In the genomic region with DNA sequence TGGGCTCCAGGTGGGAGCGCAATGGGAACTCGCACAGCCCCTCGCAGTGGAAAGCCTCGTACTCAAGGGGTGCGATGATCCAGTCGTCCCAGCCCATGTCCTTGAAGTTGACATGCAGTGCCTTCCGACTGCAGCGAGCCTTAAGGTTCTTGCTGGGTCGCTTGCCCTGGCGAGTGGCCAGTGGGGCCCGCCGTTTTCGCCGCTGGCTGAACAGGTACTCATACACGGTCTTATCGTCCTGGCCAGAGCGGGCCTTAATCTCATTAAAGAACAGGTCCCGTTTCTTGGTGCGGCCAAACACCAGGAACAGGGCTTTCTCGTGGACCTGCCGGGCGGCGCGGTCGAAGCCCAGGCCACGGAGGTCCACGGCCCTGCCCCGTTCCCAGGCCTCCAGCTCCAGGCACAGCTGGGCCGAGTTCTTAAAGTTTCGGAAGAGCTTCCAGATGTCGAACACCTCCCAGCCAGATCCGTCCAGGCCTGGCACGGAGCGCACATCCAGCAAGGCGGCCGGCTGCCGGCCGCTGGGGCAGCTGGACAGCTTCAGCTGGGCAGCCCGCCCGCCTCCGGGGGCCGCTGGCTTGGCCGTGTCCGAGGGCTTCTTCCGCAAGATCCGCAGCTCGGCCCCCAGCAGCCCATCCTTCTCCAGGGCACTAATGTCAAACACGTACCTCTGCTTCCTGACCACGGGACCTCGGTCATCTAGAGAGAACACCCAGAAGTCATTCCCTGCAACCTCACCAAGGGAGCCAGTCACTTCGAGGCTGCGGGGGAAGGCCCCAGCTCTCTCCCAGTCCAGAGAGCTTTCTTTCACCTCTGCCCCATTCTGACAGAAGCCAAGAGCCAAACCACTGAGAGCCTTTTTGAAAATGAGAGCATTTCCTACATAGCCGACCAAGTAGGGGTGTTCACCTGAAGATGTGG, we compare ENCODE assay signal across 1 cellular context.
TF ChIP-seq lines count a peak whose summit lies in the region.

No MANE protein-coding gene starts in this region.

TF ChIP-seq in HepG2, 621 proteins besides CTCF, POLR2A, EP300 and RAD21 (continued from another document):
- TF ChIP-seq, protein P1, sequence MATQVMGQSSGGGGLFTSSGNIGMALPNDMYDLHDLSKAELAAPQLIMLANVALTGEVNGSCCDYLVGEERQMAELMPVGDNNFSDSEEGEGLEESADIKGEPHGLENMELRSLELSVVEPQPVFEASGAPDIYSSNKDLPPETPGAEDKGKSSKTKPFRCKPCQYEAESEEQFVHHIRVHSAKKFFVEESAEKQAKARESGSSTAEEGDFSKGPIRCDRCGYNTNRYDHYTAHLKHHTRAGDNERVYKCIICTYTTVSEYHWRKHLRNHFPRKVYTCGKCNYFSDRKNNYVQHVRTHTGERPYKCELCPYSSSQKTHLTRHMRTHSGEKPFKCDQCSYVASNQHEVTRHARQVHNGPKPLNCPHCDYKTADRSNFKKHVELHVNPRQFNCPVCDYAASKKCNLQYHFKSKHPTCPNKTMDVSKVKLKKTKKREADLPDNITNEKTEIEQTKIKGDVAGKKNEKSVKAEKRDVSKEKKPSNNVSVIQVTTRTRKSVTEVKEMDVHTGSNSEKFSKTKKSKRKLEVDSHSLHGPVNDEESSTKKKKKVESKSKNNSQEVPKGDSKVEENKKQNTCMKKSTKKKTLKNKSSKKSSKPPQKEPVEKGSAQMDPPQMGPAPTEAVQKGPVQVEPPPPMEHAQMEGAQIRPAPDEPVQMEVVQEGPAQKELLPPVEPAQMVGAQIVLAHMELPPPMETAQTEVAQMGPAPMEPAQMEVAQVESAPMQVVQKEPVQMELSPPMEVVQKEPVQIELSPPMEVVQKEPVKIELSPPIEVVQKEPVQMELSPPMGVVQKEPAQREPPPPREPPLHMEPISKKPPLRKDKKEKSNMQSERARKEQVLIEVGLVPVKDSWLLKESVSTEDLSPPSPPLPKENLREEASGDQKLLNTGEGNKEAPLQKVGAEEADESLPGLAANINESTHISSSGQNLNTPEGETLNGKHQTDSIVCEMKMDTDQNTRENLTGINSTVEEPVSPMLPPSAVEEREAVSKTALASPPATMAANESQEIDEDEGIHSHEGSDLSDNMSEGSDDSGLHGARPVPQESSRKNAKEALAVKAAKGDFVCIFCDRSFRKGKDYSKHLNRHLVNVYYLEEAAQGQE (IDR thresholded peaks at IDR 0.05; ENCODE audit: borderline replicate concordance in 1 of 2, low read depth in 1 of 2, low read length in 2 of 2) = no peak
- TF ChIP-seq ZNF234 (CRISPR knock-in tag; conservative IDR thresholded peaks at IDR 0.05) (no peak), RFX1 (IDR thresholded peaks at IDR 0.05) (no peak), RXRA (CRISPR knock-in tag; IDR thresholded peaks at IDR 0.05) (no peak; the same call in 1 of the 2 replicates), ISX (CRISPR knock-in tag; conservative IDR thresholded peaks at IDR 0.05) (no peak), ZNF83 (CRISPR knock-in tag; IDR thresholded peaks at IDR 0.05; ENCODE audit: borderline replicate concordance) (0 out of 2 replicates have a peak, but pooled peaks have one; percentile 56), ZNF768 (CRISPR knock-in tag; IDR thresholded peaks at IDR 0.05) (0 out of 2 replicates have a peak, but pooled peaks have one; percentile 14), ZNF552 (CRISPR knock-in tag; IDR thresholded peaks at IDR 0.05; ENCODE audit: borderline replicate concordance) (no peak), ZNF672 (CRISPR knock-in tag; IDR thresholded peaks at IDR 0.05) (no peak), GABPB1 (CRISPR knock-in tag; IDR thresholded peaks at IDR 0.05) (peak; percentile 28; the same call in 1 of the 2 replicates), PHF5A (CRISPR knock-in tag; IDR thresholded peaks at IDR 0.05; ENCODE audit: low read depth, unreplicated experiment) (no peak), MAFG (CRISPR knock-in tag; IDR thresholded peaks at IDR 0.05) (no peak)
- TF ChIP-seq, protein P2, sequence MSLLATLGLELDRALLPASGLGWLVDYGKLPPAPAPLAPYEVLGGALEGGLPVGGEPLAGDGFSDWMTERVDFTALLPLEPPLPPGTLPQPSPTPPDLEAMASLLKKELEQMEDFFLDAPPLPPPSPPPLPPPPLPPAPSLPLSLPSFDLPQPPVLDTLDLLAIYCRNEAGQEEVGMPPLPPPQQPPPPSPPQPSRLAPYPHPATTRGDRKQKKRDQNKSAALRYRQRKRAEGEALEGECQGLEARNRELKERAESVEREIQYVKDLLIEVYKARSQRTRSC (CRISPR knock-in tag; IDR thresholded peaks at IDR 0.05; ENCODE audit: low read depth) = no peak
- TF ChIP-seq, protein P3, sequence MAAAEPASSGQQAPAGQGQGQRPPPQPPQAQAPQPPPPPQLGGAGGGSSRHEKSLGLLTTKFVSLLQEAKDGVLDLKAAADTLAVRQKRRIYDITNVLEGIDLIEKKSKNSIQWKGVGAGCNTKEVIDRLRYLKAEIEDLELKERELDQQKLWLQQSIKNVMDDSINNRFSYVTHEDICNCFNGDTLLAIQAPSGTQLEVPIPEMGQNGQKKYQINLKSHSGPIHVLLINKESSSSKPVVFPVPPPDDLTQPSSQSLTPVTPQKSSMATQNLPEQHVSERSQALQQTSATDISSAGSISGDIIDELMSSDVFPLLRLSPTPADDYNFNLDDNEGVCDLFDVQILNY (CRISPR knock-in tag; conservative IDR thresholded peaks at IDR 0.05) = no peak
- TF ChIP-seq, protein P4, sequence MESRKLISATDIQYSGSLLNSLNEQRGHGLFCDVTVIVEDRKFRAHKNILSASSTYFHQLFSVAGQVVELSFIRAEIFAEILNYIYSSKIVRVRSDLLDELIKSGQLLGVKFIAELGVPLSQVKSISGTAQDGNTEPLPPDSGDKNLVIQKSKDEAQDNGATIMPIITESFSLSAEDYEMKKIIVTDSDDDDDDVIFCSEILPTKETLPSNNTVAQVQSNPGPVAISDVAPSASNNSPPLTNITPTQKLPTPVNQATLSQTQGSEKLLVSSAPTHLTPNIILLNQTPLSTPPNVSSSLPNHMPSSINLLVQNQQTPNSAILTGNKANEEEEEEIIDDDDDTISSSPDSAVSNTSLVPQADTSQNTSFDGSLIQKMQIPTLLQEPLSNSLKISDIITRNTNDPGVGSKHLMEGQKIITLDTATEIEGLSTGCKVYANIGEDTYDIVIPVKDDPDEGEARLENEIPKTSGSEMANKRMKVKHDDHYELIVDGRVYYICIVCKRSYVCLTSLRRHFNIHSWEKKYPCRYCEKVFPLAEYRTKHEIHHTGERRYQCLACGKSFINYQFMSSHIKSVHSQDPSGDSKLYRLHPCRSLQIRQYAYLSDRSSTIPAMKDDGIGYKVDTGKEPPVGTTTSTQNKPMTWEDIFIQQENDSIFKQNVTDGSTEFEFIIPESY (CRISPR knock-in tag; IDR thresholded peaks at IDR 0.05) = no peak
- TF ChIP-seq, protein P5, sequence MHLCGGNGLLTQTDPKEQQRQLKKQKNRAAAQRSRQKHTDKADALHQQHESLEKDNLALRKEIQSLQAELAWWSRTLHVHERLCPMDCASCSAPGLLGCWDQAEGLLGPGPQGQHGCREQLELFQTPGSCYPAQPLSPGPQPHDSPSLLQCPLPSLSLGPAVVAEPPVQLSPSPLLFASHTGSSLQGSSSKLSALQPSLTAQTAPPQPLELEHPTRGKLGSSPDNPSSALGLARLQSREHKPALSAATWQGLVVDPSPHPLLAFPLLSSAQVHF (CRISPR knock-in tag; IDR thresholded peaks at IDR 0.05) = no peak
- TF ChIP-seq, protein P6, sequence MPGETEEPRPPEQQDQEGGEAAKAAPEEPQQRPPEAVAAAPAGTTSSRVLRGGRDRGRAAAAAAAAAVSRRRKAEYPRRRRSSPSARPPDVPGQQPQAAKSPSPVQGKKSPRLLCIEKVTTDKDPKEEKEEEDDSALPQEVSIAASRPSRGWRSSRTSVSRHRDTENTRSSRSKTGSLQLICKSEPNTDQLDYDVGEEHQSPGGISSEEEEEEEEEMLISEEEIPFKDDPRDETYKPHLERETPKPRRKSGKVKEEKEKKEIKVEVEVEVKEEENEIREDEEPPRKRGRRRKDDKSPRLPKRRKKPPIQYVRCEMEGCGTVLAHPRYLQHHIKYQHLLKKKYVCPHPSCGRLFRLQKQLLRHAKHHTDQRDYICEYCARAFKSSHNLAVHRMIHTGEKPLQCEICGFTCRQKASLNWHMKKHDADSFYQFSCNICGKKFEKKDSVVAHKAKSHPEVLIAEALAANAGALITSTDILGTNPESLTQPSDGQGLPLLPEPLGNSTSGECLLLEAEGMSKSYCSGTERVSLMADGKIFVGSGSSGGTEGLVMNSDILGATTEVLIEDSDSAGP (CRISPR knock-in tag; IDR thresholded peaks at IDR 0.05; ENCODE audit: borderline replicate concordance) = 0 out of 2 replicates have a peak, but pooled peaks have one; percentile 19
- TF ChIP-seq, protein P7, sequence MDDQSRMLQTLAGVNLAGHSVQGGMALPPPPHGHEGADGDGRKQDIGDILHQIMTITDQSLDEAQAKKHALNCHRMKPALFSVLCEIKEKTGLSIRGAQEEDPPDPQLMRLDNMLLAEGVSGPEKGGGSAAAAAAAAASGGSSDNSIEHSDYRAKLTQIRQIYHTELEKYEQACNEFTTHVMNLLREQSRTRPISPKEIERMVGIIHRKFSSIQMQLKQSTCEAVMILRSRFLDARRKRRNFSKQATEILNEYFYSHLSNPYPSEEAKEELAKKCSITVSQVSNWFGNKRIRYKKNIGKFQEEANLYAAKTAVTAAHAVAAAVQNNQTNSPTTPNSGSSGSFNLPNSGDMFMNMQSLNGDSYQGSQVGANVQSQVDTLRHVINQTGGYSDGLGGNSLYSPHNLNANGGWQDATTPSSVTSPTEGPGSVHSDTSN (CRISPR knock-in tag; IDR thresholded peaks at IDR 0.05; ENCODE audit: borderline replicate concordance) = no peak
- TF ChIP-seq, protein P8, sequence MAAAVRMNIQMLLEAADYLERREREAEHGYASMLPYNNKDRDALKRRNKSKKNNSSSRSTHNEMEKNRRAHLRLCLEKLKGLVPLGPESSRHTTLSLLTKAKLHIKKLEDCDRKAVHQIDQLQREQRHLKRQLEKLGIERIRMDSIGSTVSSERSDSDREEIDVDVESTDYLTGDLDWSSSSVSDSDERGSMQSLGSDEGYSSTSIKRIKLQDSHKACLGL (CRISPR knock-in tag; IDR thresholded peaks at IDR 0.05) = 0 out of 2 replicates have a peak, but pooled peaks have one; percentile 19
- TF ChIP-seq, protein P9, sequence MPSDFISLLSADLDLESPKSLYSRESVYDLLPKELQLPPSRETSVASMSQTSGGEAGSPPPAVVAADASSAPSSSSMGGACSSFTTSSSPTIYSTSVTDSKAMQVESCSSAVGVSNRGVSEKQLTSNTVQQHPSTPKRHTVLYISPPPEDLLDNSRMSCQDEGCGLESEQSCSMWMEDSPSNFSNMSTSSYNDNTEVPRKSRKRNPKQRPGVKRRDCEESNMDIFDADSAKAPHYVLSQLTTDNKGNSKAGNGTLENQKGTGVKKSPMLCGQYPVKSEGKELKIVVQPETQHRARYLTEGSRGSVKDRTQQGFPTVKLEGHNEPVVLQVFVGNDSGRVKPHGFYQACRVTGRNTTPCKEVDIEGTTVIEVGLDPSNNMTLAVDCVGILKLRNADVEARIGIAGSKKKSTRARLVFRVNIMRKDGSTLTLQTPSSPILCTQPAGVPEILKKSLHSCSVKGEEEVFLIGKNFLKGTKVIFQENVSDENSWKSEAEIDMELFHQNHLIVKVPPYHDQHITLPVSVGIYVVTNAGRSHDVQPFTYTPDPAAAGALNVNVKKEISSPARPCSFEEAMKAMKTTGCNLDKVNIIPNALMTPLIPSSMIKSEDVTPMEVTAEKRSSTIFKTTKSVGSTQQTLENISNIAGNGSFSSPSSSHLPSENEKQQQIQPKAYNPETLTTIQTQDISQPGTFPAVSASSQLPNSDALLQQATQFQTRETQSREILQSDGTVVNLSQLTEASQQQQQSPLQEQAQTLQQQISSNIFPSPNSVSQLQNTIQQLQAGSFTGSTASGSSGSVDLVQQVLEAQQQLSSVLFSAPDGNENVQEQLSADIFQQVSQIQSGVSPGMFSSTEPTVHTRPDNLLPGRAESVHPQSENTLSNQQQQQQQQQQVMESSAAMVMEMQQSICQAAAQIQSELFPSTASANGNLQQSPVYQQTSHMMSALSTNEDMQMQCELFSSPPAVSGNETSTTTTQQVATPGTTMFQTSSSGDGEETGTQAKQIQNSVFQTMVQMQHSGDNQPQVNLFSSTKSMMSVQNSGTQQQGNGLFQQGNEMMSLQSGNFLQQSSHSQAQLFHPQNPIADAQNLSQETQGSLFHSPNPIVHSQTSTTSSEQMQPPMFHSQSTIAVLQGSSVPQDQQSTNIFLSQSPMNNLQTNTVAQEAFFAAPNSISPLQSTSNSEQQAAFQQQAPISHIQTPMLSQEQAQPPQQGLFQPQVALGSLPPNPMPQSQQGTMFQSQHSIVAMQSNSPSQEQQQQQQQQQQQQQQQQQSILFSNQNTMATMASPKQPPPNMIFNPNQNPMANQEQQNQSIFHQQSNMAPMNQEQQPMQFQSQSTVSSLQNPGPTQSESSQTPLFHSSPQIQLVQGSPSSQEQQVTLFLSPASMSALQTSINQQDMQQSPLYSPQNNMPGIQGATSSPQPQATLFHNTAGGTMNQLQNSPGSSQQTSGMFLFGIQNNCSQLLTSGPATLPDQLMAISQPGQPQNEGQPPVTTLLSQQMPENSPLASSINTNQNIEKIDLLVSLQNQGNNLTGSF (CRISPR knock-in tag; IDR thresholded peaks at IDR 0.05) = 0 out of 2 replicates have a peak, but pooled peaks have one; percentile 30
